ENCODE assay signal across 10 cellular contexts in the genomic region with DNA sequence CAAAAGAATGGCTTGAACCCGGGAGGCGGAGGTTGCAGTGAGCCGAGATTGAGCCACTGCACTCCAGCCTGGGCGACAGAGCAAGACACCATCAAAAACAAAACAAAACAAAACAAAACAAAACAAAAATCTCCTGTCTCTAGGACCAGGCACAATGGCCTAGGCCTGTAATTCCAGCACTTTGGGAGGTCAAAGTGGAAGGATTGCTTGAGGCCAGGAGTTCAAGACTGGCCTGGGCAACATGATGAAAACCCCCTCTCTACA. TPM values are rescaled to one million over a fixed set of nuclear protein-coding genes. Genes with fewer than 3 reads are reported as not detected.
DNase-seq lines count a peak whose midpoint lies in the region; ATAC-seq and TF ChIP-seq lines count a peak whose summit lies in the region.
"Not testable (repeated sequence)": the region's sequence is repeated elsewhere in the genome, so short reads cannot be mapped to it uniquely, and the experiment has no call there.
"Had no signal": no experiment of that assay in that cellular context is flagged by ENCODE, and none has a peak within 500 bp of the region (broad histone marks: within the 10 kb centered on the region; RNA-seq: fewer than 3 reads in every experiment).

No MANE protein-coding gene starts in this region.

- H3K36me3 Mint-ChIP-seq in T-helper 1 cell treated with Interleukin-12 subunit alpha and Interleukin-12 subunit beta and Interleukin-4 antibody, amounts not matched to agents 30 μg/mL and 1 μg/mL, for 36 hours (ENCODE audit: low read depth); activated CD4-positive, alpha-beta memory T cell treated with anti-CD3 and anti-CD28 coated beads for 36 hours; activated T-helper 1 cell treated with anti-CD3 and anti-CD28 coated beads, Interleukin-12 subunit alpha, Interleukin-12 subunit beta, Interleukin-2, Interleukin-4 antibody, amounts not matched to agents 30 ng/mL and 10 ng/mL and 1 ng/mL, durations not matched to agents 14 hours and 24 hours and 36 hours (ENCODE audit: low read depth); activated naive CD8-positive, alpha-beta T cell treated with anti-CD3 and anti-CD28 coated beads, Interleukin-2, amount 50 U/mL, for 24 hours (ENCODE audit: low read depth): not testable (repeated sequence)

- peaks cover 63% of the 10 kb centered on the region for H3K4me1 Mint-ChIP-seq in T-helper 1 cell treated with Interleukin-12 subunit alpha and Interleukin-12 subunit beta and Interleukin-4 antibody, amounts not matched to agents 30 μg/mL and 1 μg/mL, for 36 hours (ENCODE audit: low read depth)
- H3K4me1 Mint-ChIP-seq in activated CD4-positive, alpha-beta memory T cell treated with anti-CD3 and anti-CD28 coated beads for 36 hours (ENCODE audit: low read depth), result peaks cover 57% of the 10 kb centered on the region
- peaks cover 64% of the 10 kb centered on the region for H3K4me1 Mint-ChIP-seq in activated T-helper 1 cell treated with anti-CD3 and anti-CD28 coated beads, Interleukin-12 subunit alpha, Interleukin-12 subunit beta, Interleukin-2, Interleukin-4 antibody, amounts not matched to agents 30 ng/mL and 10 ng/mL and 1 ng/mL, durations not matched to agents 14 hours and 24 hours and 36 hours (ENCODE audit: low read depth)
- peaks cover 61% of the 10 kb centered on the region for H3K4me1 Mint-ChIP-seq in activated naive CD8-positive, alpha-beta T cell treated with anti-CD3 and anti-CD28 coated beads, Interleukin-2, amount 50 U/mL, for 24 hours
- H3K4me1 Mint-ChIP-seq in stimulated activated naive CD8-positive, alpha-beta T cell treated with anti-CD3 and anti-CD28 coated beads, Interleukin-15, amount 100 ng/mL, for 72 hours, result peaks cover 62% of the 10 kb centered on the region

- H3K9me3 Mint-ChIP-seq in T-helper 1 cell treated with Interleukin-12 subunit alpha and Interleukin-12 subunit beta and Interleukin-4 antibody, amounts not matched to agents 30 μg/mL and 1 μg/mL, for 36 hours; activated CD4-positive, alpha-beta memory T cell treated with anti-CD3 and anti-CD28 coated beads for 36 hours; activated T-helper 1 cell treated with anti-CD3 and anti-CD28 coated beads, Interleukin-12 subunit alpha, Interleukin-12 subunit beta, Interleukin-2, Interleukin-4 antibody, amounts not matched to agents 30 ng/mL and 10 ng/mL and 1 ng/mL, durations not matched to agents 14 hours and 24 hours and 36 hours; activated naive CD8-positive, alpha-beta T cell treated with anti-CD3 and anti-CD28 coated beads, Interleukin-2, amount 50 U/mL, for 24 hours; stimulated activated naive CD8-positive, alpha-beta T cell treated with anti-CD3 and anti-CD28 coated beads, Interleukin-15, amount 100 ng/mL, for 72 hours: not testable (repeated sequence)

- TF ChIP-seq CTCF in HL-60 (IDR thresholded peaks at IDR 0.05; ENCODE audit: insufficient read depth, low read length), result not testable (repeated sequence)

- H3K4me3 Mint-ChIP-seq in T-helper 1 cell treated with Interleukin-12 subunit alpha and Interleukin-12 subunit beta and Interleukin-4 antibody, amounts not matched to agents 30 μg/mL and 1 μg/mL, for 36 hours; activated CD4-positive, alpha-beta memory T cell treated with anti-CD3 and anti-CD28 coated beads for 36 hours; activated T-helper 1 cell treated with anti-CD3 and anti-CD28 coated beads, Interleukin-12 subunit alpha, Interleukin-12 subunit beta, Interleukin-2, Interleukin-4 antibody, amounts not matched to agents 30 ng/mL and 10 ng/mL and 1 ng/mL, durations not matched to agents 14 hours and 24 hours and 36 hours; activated naive CD8-positive, alpha-beta T cell treated with anti-CD3 and anti-CD28 coated beads, Interleukin-2, amount 50 U/mL, for 24 hours; stimulated activated naive CD8-positive, alpha-beta T cell treated with anti-CD3 and anti-CD28 coated beads, Interleukin-15, amount 100 ng/mL, for 72 hours: not testable (repeated sequence)

- not testable (repeated sequence) for ATAC-seq in activated naive CD8-positive, alpha-beta T cell treated with anti-CD3 and anti-CD28 coated beads, Interleukin-2, amount 50 U/mL, for 24 hours; stimulated activated naive CD8-positive, alpha-beta T cell treated with anti-CD3 and anti-CD28 coated beads, Interleukin-15, amount 100 ng/mL, for 72 hours

- H3K4me1 ChIP-seq in mucosa of rectum (ENCODE audit: control insufficient read depth in 2 of 2, insufficient read depth in 2 of 2, low read length in 2 of 2), result peaks cover 25 to 37% of the 10 kb centered on the region in 2 donors

- DNase-seq in HL-60 (ENCODE audit: low read depth in 1 of 2, low spot score in 1 of 2); activated CD4-positive, alpha-beta memory T cell treated with anti-CD3 and anti-CD28 coated beads for 36 hours; activated T-helper 1 cell treated with anti-CD3 and anti-CD28 coated beads, Interleukin-12 subunit alpha, Interleukin-12 subunit beta, Interleukin-2, Interleukin-4 antibody, amounts not matched to agents 30 ng/mL and 10 ng/mL and 1 ng/mL, durations not matched to agents 14 hours and 24 hours and 36 hours (ENCODE audit: low spot score); activated naive CD8-positive, alpha-beta T cell treated with anti-CD3 and anti-CD28 coated beads, Interleukin-2, amount 50 U/mL, for 24 hours; stimulated activated naive CD8-positive, alpha-beta T cell treated with anti-CD3 and anti-CD28 coated beads, Interleukin-15, amount 100 ng/mL, for 72 hours: not testable (repeated sequence)

- H3K27ac Mint-ChIP-seq in T-helper 1 cell treated with Interleukin-12 subunit alpha and Interleukin-12 subunit beta and Interleukin-4 antibody, amounts not matched to agents 30 μg/mL and 1 μg/mL, for 36 hours, result peak overlapping the region; percentile 97
- peak overlapping the region; percentile 94 for H3K27ac Mint-ChIP-seq in activated CD4-positive, alpha-beta memory T cell treated with anti-CD3 and anti-CD28 coated beads for 36 hours
- H3K27ac Mint-ChIP-seq in activated T-helper 1 cell treated with anti-CD3 and anti-CD28 coated beads, Interleukin-12 subunit alpha, Interleukin-12 subunit beta, Interleukin-2, Interleukin-4 antibody, amounts not matched to agents 30 ng/mL and 10 ng/mL and 1 ng/mL, durations not matched to agents 14 hours and 24 hours and 36 hours, result peak overlapping the region; percentile 97
- peak overlapping the region; percentile 74 for H3K27ac Mint-ChIP-seq in activated naive CD8-positive, alpha-beta T cell treated with anti-CD3 and anti-CD28 coated beads, Interleukin-2, amount 50 U/mL, for 24 hours
- H3K27ac Mint-ChIP-seq in stimulated activated naive CD8-positive, alpha-beta T cell treated with anti-CD3 and anti-CD28 coated beads, Interleukin-15, amount 100 ng/mL, for 72 hours, result peak overlapping the region; percentile 15 to 67

- POLR2A ChIA-PET in activated CD4-positive, alpha-beta memory T cell treated with anti-CD3 and anti-CD28 coated beads for 36 hours (lab: Charles Lee), result interaction anchor here (1.3 kb wide), 1 partner anchor 103 kb away, joined by 6 read pairs; no protein-coding TSS in a partner anchor

- H3K36me3 ChIP-seq in mucosa of rectum (ENCODE audit: control insufficient read depth in 2 of 2, insufficient read depth in 2 of 2, low read length in 2 of 2), result not testable (repeated sequence)

- H3K27me3 ChIP-seq in HL-60 (ENCODE audit: insufficient read depth, poor library complexity, severe bottlenecking); mucosa of rectum (ENCODE audit: control insufficient read depth in 2 of 2, insufficient read depth in 2 of 2, low read length in 2 of 2): not testable (repeated sequence)

- not testable (repeated sequence) for H3K9me3 ChIP-seq in mucosa of rectum (ENCODE audit: control insufficient read depth in 2 of 2, low read length in 2 of 2)

- not testable (repeated sequence) for H3K27me3 Mint-ChIP-seq in T-helper 1 cell treated with Interleukin-12 subunit alpha and Interleukin-12 subunit beta and Interleukin-4 antibody, amounts not matched to agents 30 μg/mL and 1 μg/mL, for 36 hours (ENCODE audit: low read depth); activated CD4-positive, alpha-beta memory T cell treated with anti-CD3 and anti-CD28 coated beads for 36 hours; activated T-helper 1 cell treated with anti-CD3 and anti-CD28 coated beads, Interleukin-12 subunit alpha, Interleukin-12 subunit beta, Interleukin-2, Interleukin-4 antibody, amounts not matched to agents 30 ng/mL and 10 ng/mL and 1 ng/mL, durations not matched to agents 14 hours and 24 hours and 36 hours (ENCODE audit: insufficient read depth); activated naive CD8-positive, alpha-beta T cell treated with anti-CD3 and anti-CD28 coated beads, Interleukin-2, amount 50 U/mL, for 24 hours; stimulated activated naive CD8-positive, alpha-beta T cell treated with anti-CD3 and anti-CD28 coated beads, Interleukin-15, amount 100 ng/mL, for 72 hours

- intact Hi-C loops in activated CD4-positive, alpha-beta memory T cell treated with anti-CD3 and anti-CD28 coated beads for 36 hours (cut with micrococcal nuclease), result loop anchor here (5.0 to 10.0 kb wide), 3 partner anchors 277 to 639 kb away; partner anchors contain the start of genes PPP1R2, RNF168 and TNK2
- intact Hi-C loops in activated T-helper 1 cell treated with anti-CD3 and anti-CD28 coated beads, Interleukin-12 subunit alpha, Interleukin-12 subunit beta, Interleukin-2, Interleukin-4 antibody, amounts not matched to agents 30 ng/mL and 10 ng/mL and 1 ng/mL, durations not matched to agents 14 hours and 24 hours and 36 hours (cut with micrococcal nuclease), result loop anchor here (5.0 kb wide), 1 partner anchor 277 kb away; the partner anchor contains the start of gene TNK2

- CTCF ChIA-PET in activated CD4-positive, alpha-beta memory T cell treated with anti-CD3 and anti-CD28 coated beads for 36 hours (lab: Charles Lee), result interaction anchor here (2.3 kb wide), 1 partner anchor 111 kb away, joined by 11 read pairs; no protein-coding TSS in a partner anchor

- H3K27ac ChIP-seq in HL-60 (replicated peaks), result peak overlapping the region; percentile 69
- H3K27ac ChIP-seq in mucosa of rectum (ENCODE audit: low read depth in 2 of 2, low read length in 2 of 2), result peak overlapping the region; percentile 90 to 94

- H3K4me3 ChIP-seq in HL-60 (replicated peaks; ENCODE audit: insufficient read depth, low read length); mucosa of rectum (ENCODE audit: low read length in 2 of 2): not testable (repeated sequence)

- H3K9ac ChIP-seq in mucosa of rectum (ENCODE audit: low read depth in 1 of 2, low read length in 2 of 2), result peak overlapping the region in 1 of 2 donors; percentile 31

RNA-seq across cellular contexts. Expression of gene ZDHHC19, which starts 27.1 kb away (rescaled TPM):
- total RNA-seq in activated CD4-positive, alpha-beta memory T cell treated with anti-CD3 and anti-CD28 coated beads for 36 hours, result under 1 TPM in 1 of 2 experiments, not detected in 1; 0.36 TPM
- total RNA-seq in activated T-helper 1 cell treated with anti-CD3 and anti-CD28 coated beads, Interleukin-12 subunit alpha, Interleukin-12 subunit beta, Interleukin-2, Interleukin-4 antibody, amounts not matched to agents 30 ng/mL and 10 ng/mL and 1 ng/mL, durations not matched to agents 14 hours and 24 hours and 36 hours, result 0.36 TPM in 1 of 2 replicates, not detected in the other
- total RNA-seq: CD4-positive, alpha-beta memory T cell; HT-29 had no signal

RNA-seq across cellular contexts. Expression of gene SLC51A, which starts 32.2 kb away (rescaled TPM):
- not detected for total RNA-seq in activated CD4-positive, alpha-beta memory T cell treated with anti-CD3 and anti-CD28 coated beads for 36 hours
- total RNA-seq in activated T-helper 1 cell treated with anti-CD3 and anti-CD28 coated beads, Interleukin-12 subunit alpha, Interleukin-12 subunit beta, Interleukin-2, Interleukin-4 antibody, amounts not matched to agents 30 ng/mL and 10 ng/mL and 1 ng/mL, durations not matched to agents 14 hours and 24 hours and 36 hours, result not detected in 2 replicates
- total RNA-seq: B cell; CD4-positive, alpha-beta memory T cell; HT-29 had no signal

Comparison
In these comparisons a context has a peak if more than half of its experiments do, and no peak if none do; other contexts are left out.
1. H3K27ac Mint-ChIP-seq: peak in every context shown above with its lines; median percentile 97 in T-helper 1 cell treated with Interleukin-12 subunit alpha and Interleukin-12 subunit beta and Interleukin-4 antibody, amounts not matched to agents 30 μg/mL and 1 μg/mL, for 36 hours; 97 in activated T-helper 1 cell treated with anti-CD3 and anti-CD28 coated beads, Interleukin-12 subunit alpha, Interleukin-12 subunit beta, Interleukin-2, Interleukin-4 antibody, amounts not matched to agents 30 ng/mL and 10 ng/mL and 1 ng/mL, durations not matched to agents 14 hours and 24 hours and 36 hours; 94 in activated CD4-positive, alpha-beta memory T cell treated with anti-CD3 and anti-CD28 coated beads for 36 hours; 74 in activated naive CD8-positive, alpha-beta T cell treated with anti-CD3 and anti-CD28 coated beads, Interleukin-2, amount 50 U/mL, for 24 hours; 41 in stimulated activated naive CD8-positive, alpha-beta T cell treated with anti-CD3 and anti-CD28 coated beads, Interleukin-15, amount 100 ng/mL, for 72 hours.